Comparison of ENCODE assay signal across 16 cellular contexts in the genomic region with DNA sequence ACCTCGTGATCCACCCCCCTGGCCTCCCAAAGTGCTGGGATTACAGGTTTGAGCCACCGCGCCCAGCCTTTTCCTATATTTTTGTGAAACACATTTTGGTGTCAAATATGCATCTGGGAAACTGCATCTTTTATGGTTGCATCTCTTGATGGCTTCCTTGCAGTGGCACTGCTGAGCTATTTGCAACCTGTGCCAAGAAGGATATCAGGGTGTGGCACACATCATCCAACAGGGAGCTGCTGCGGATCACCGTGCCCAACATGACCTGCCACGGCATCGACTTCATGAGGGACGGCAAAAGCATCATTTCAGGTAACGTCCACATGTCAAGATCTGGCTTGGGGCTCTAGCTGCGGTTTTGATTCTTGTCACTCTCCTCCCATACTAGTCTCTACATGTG. TPM values are rescaled to one million over a fixed set of nuclear protein-coding genes. Genes with fewer than 3 reads are reported as not detected.
DNase-seq lines count a peak whose midpoint lies in the region; ATAC-seq and TF ChIP-seq lines count a peak whose summit lies in the region.
"Had no signal": no experiment of that assay in that cellular context is flagged by ENCODE, and none has a peak within 500 bp of the region (broad histone marks: within the 10 kb centered on the region; RNA-seq: fewer than 3 reads in every experiment).

No MANE protein-coding gene starts in this region.

- H3K4me1 Mint-ChIP-seq in MCF 10A (ENCODE audit: insufficient read depth, unreplicated experiment) (no peaks in the 10 kb centered on the region), endothelial cell (ENCODE audit: unreplicated experiment) (no peaks in the 10 kb centered on the region)
- no peaks in the 10 kb centered on the region for H3K4me1 Mint-ChIP-seq in stimulated activated naive CD8-positive, alpha-beta T cell treated with anti-CD3 and anti-CD28 coated beads, Interleukin-15, amount 100 ng/mL, for 72 hours
- H3K4me1 Mint-ChIP-seq: GM23338 had no signal

- peak; percentile 100 for ATAC-seq in left colon
- no peak for ATAC-seq in stimulated activated naive CD8-positive, alpha-beta T cell treated with anti-CD3 and anti-CD28 coated beads, Interleukin-15, amount 100 ng/mL, for 72 hours
- ATAC-seq: GM23338 had no signal

- CTCF ChIA-PET in MCF 10A (lab: Yijun Ruan, JAX) (interaction anchor here (0.5 to 1.1 kb wide), 5 partner anchors 18 to 610 kb away, joined by 3 to 6 read pairs (median 3); no protein-coding TSS in a partner anchor), RWPE1 (lab: Yijun Ruan, JAX) (interaction anchor here (0.5 to 1.1 kb wide), 4 partner anchors 9 to 123 kb away, joined by 3 to 5 read pairs (median 4); no protein-coding TSS in a partner anchor)

- BruUV-seq in MCF 10A (replicated peaks; lab: Mats Ljungman, UMichigan) = no TSS peak

- H3K27ac Mint-ChIP-seq in MCF 10A (ENCODE audit: low read depth, unreplicated experiment) (no peak overlapping the region), endothelial cell (ENCODE audit: unreplicated experiment) (no peak overlapping the region)
- H3K27ac Mint-ChIP-seq in stimulated activated naive CD8-positive, alpha-beta T cell treated with anti-CD3 and anti-CD28 coated beads, Interleukin-15, amount 100 ng/mL, for 72 hours = no peak overlapping the region
- H3K27ac Mint-ChIP-seq: GM23338 had no signal

- DNase-seq in MCF 10A (ENCODE audit: unreplicated experiment) = peak; percentile 47
- DNase-seq in breast epithelium (ENCODE audit: low spot score in 2 of 2) = no peak
- DNase-seq in RWPE1 (ENCODE audit: low spot score) = peak; percentile 14
- DNase-seq in left colon = peak; percentile 43 to 65
- no peak for DNase-seq in NK-92 treated with Interleukin-12 subunit alpha and Interleukin-12 subunit beta, amount 100 ng/mL, for 24 hours (lab: John Stamatoyannopoulos, UW)
- no peak for DNase-seq in stimulated activated naive CD8-positive, alpha-beta T cell treated with anti-CD3 and anti-CD28 coated beads, Interleukin-15, amount 100 ng/mL, for 72 hours
- DNase-seq in activated naive CD4-positive, alpha-beta T cell treated with anti-CD3 and anti-CD28 coated beads, Interleukin-2, amount 50 U/mL, for 16 hours = no peak
- no peak for DNase-seq in endothelial cell (ENCODE audit: low spot score)
- DNase-seq: AML-193, DND-41, KG1, NCI-H2029, NCI-H2171 treated with DMSO at 0.1 percent for 48 hours, NCI-H510A, SHP77 treated with DMSO at 0.1 percent for 48 hours had no signal

- peaks cover 0 to 17% of the 10 kb centered on the region in 2 donors for H3K9me3 ChIP-seq in breast epithelium

- H3K27ac ChIP-seq in breast epithelium (no peak overlapping the region), RWPE1 (no peak overlapping the region)

- H3K9me3 Mint-ChIP-seq in MCF 10A (ENCODE audit: unreplicated experiment) (peaks cover 4% of the 10 kb centered on the region), endothelial cell (ENCODE audit: unreplicated experiment) (no peaks in the 10 kb centered on the region)
- peaks cover 11 to 21% of the 10 kb centered on the region in 2 donors for H3K9me3 Mint-ChIP-seq in stimulated activated naive CD8-positive, alpha-beta T cell treated with anti-CD3 and anti-CD28 coated beads, Interleukin-15, amount 100 ng/mL, for 72 hours

- no peaks in the 10 kb centered on the region for H3K36me3 ChIP-seq in breast epithelium

- H3K36me3 Mint-ChIP-seq in MCF 10A (ENCODE audit: insufficient read depth, unreplicated experiment) (no peaks in the 10 kb centered on the region), endothelial cell (ENCODE audit: low read depth, unreplicated experiment) (peaks cover 5% of the 10 kb centered on the region)

- H3K27me3 Mint-ChIP-seq in MCF 10A (ENCODE audit: insufficient read depth, unreplicated experiment) = no peaks in the 10 kb centered on the region
- peaks cover 26% of the 10 kb centered on the region for H3K27me3 Mint-ChIP-seq in stimulated activated naive CD8-positive, alpha-beta T cell treated with anti-CD3 and anti-CD28 coated beads, Interleukin-15, amount 100 ng/mL, for 72 hours
- peaks cover 2% of the 10 kb centered on the region for H3K27me3 Mint-ChIP-seq in endothelial cell (ENCODE audit: unreplicated experiment)

- no peak for TF ChIP-seq CTCF in MCF 10A (IDR thresholded peaks at IDR 0.05; ENCODE audit: unreplicated experiment)
- TF ChIP-seq CTCF in breast epithelium (IDR thresholded peaks at IDR 0.05) = no peak
- TF ChIP-seq CTCF in RWPE1 (conservative IDR thresholded peaks at IDR 0.05; ENCODE audit: low read depth) = no peak
- TF ChIP-seq CTCF in endothelial cell (IDR thresholded peaks at IDR 0.05; ENCODE audit: unreplicated experiment) = no peak

- POLR2A ChIA-PET in MCF 10A (lab: Yijun Ruan, JAX) = no interaction called here
- POLR2A ChIA-PET in RWPE1 (lab: Yijun Ruan, JAX; ENCODE audit: low non-redundant PET) = no interaction called here

- no peaks in the 10 kb centered on the region for H3K4me1 ChIP-seq in breast epithelium

- no peaks in the 10 kb centered on the region for H3K27me3 ChIP-seq in breast epithelium

- intact Hi-C loops in MCF 10A (cut with micrococcal nuclease) (no loop called here), breast epithelium (cut with DNase I; ENCODE audit: low total_unique reads) (no loop called here), left colon (cut with DNase I, micrococcal nuclease) (no loop called here)

- TF ChIP-seq POLR2A in breast epithelium (IDR thresholded peaks at IDR 0.05) = no peak

- no peak overlapping the region for H3K4me3 ChIP-seq in breast epithelium
- H3K4me3 ChIP-seq: GM23338 had no signal

- H3K4me3 Mint-ChIP-seq in MCF 10A (ENCODE audit: unreplicated experiment) = no peak overlapping the region
- no peak overlapping the region for H3K4me3 Mint-ChIP-seq in stimulated activated naive CD8-positive, alpha-beta T cell treated with anti-CD3 and anti-CD28 coated beads, Interleukin-15, amount 100 ng/mL, for 72 hours
- H3K4me3 Mint-ChIP-seq in endothelial cell (ENCODE audit: unreplicated experiment) = no peak overlapping the region
- H3K4me3 Mint-ChIP-seq: GM23338 had no signal

RNA-seq across cellular contexts. Expression of gene USP43, which starts 16.8 kb away (rescaled TPM):
- 1.9 and 3.2 TPM in 2 replicates for total RNA-seq in MCF 10A (2022)
- 1 to 10 TPM in 2 of 3 donors, under 1 TPM in 1; 0.32 to 6.1 (median 3.9) TPM for total RNA-seq in breast epithelium
- total RNA-seq in left colon = 10 to 100 TPM; 14.4 to 17.9 TPM
- total RNA-seq in endothelial cell (ENCODE audit: unreplicated experiment) = 0.90 TPM

RNA-seq across cellular contexts. Expression of gene CFAP52, which starts 52.1 kb away (rescaled TPM):
- total RNA-seq in MCF 10A (2022) (not detected in 2 replicates), breast epithelium (under 1 TPM in 1 of 3 donors, not detected in 2; 0.66 TPM), left colon (not detected), endothelial cell (ENCODE audit: unreplicated experiment) (not detected)
- total RNA-seq: GM23338 had no signal

RNA-seq across cellular contexts. Expression of gene STX8, which starts 52.9 kb away (rescaled TPM):
- total RNA-seq in MCF 10A (2022) (49.0 and 65.0 TPM in 2 replicates), breast epithelium (100 to 1,000 TPM in 1 of 3 donors, 10 to 100 TPM in 2; 54.1 to 101 (median 60.4) TPM), left colon (10 to 100 TPM; 43.1 to 45.3 TPM), endothelial cell (ENCODE audit: unreplicated experiment) (49.2 TPM)

Comparison
In these comparisons a context has a peak if more than half of its experiments do, and no peak if none do; other contexts are left out.
1. DNase-seq: peak in MCF 10A (single experiment), RWPE1 (single experiment) and left colon (2 of 2); none in breast epithelium (0 of 2), NK-92 treated with Interleukin-12 subunit alpha and Interleukin-12 subunit beta, amount 100 ng/mL, for 24 hours (single experiment), stimulated activated naive CD8-positive, alpha-beta T cell treated with anti-CD3 and anti-CD28 coated beads, Interleukin-15, amount 100 ng/mL, for 72 hours (0 of 2), activated naive CD4-positive, alpha-beta T cell treated with anti-CD3 and anti-CD28 coated beads, Interleukin-2, amount 50 U/mL, for 16 hours (single experiment) and endothelial cell (single experiment).